ENCODE assay signal across 17 cellular contexts in the genomic region with DNA sequence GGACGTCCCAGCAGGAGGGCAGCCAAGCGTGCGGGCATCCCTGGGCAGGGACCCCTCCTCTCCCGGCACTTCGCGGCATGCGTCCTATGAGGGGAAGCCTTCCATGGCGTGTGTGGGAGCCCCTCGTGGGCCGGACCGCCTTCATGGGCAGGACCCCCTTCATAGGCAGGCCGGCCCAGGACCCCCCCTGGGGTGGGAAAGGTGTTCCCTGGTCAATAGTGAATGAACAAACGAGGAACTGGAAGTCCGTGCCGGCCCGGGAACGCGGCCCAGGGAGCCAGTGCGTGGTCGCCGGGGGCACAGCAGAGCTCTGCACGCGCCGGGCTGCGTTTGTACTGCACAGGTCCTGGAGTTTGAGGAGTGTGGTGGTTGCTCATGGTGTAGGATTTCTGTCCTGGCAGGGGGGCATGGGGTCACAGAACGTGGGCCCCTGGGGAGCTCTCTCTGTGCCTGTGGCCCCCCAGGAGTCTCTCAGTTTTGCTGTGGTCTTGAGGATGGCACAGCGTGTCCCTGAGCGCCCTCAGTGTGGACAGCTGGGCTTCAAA. TPM values are rescaled to one million over a fixed set of nuclear protein-coding genes. Genes with fewer than 3 reads are reported as not detected.
DNase-seq lines count a peak whose midpoint lies in the region; ATAC-seq, FAIRE-seq and TF ChIP-seq lines count a peak whose summit lies in the region.
"Had no signal": no experiment of that assay in that cellular context is flagged by ENCODE, and none has a peak within 500 bp of the region (broad histone marks: within the 10 kb centered on the region; RNA-seq: fewer than 3 reads in every experiment).

No MANE protein-coding gene starts in this region.

- no peaks in the 10 kb centered on the region for H3K27me3 ChIP-seq in HepG2 (ENCODE audit: control insufficient read depth in 1 of 2, insufficient read depth in 2 of 2, low read length in 2 of 2)
- no peaks in the 10 kb centered on the region for H3K27me3 ChIP-seq in upper lobe of right lung
- no peaks in the 10 kb centered on the region for H3K27me3 ChIP-seq in osteoblast (ENCODE audit: insufficient read depth, low read length)

- H3K9me3 ChIP-seq in HepG2 (ENCODE audit: low read length) (no peaks in the 10 kb centered on the region), upper lobe of right lung (no peaks in the 10 kb centered on the region), osteoblast (ENCODE audit: low read depth, low read length) (no peaks in the 10 kb centered on the region)

- H3K4me3 ChIP-seq in HepG2 (replicated peaks in 1 of 3; ENCODE audit: insufficient read depth in 1 of 3, low read depth in 2 of 3, low read length in 3 of 3) (no peak overlapping the region), upper lobe of right lung (no peak overlapping the region), osteoblast (ENCODE audit: insufficient read depth, low read length) (no peak overlapping the region)

- CTCF ChIA-PET in HepG2 (lab: Yijun Ruan, JAX; ENCODE audit: low intra/inter-chr PET ratio, low total read pairs) = no interaction called here

- BruUV-seq in HepG2 (replicated peaks; lab: Mats Ljungman, UMichigan) = no TSS peak

- no peak for TF ChIP-seq EP300 in HepG2 (IDR thresholded peaks at IDR 0.05; ENCODE audit: low read depth in 2 of 2, low read length in 2 of 2)
- TF ChIP-seq EP300 in HepG2 (CRISPR knock-in tag; IDR thresholded peaks at IDR 0.05; ENCODE audit: borderline replicate concordance) = no peak

- H3K4me2 ChIP-seq in HepG2 (ENCODE audit: low read depth, low read length) = no peak overlapping the region
- no peak overlapping the region for H3K4me2 ChIP-seq in osteoblast (ENCODE audit: insufficient read depth, low read length)

- no peak for TF ChIP-seq CTCF in HepG2 (CRISPR knock-in tag; IDR thresholded peaks at IDR 0.05)
- TF ChIP-seq CTCF in upper lobe of right lung (IDR thresholded peaks at IDR 0.05) = no peak
- TF ChIP-seq CTCF in osteoblast (IDR thresholded peaks at IDR 0.05; ENCODE audit: extremely low read depth, low read depth, low read length) = no peak

- DNase-seq in stimulated activated naive CD8-positive, alpha-beta T cell treated with anti-CD3 and anti-CD28 coated beads, Interleukin-15, amount 100 ng/mL, for 72 hours = no peak
- no peak for DNase-seq in stimulated activated naive CD8-positive, alpha-beta T cell treated with anti-CD3 and anti-CD28 coated beads, Interleukin-15, Interleukin-2, amounts not matched to agents 100 U/mL and 50 U/mL, for 24 hours
- DNase-seq in HepG2 (ENCODE audit: low spot score) = no peak
- DNase-seq in upper lobe of right lung = no peak
- DNase-seq in stimulated activated CD4-positive, alpha-beta T cell treated with anti-CD3 and anti-CD28 coated beads, Interleukin-4, amount 100 ng/mL, for 1 hour = no peak
- no peak for DNase-seq in stimulated activated CD4-positive, alpha-beta T cell treated with anti-CD3 and anti-CD28 coated beads, Interleukin-4, amount 100 ng/mL, for 4 hours
- DNase-seq in osteoblast (ENCODE audit: insufficient read length, low spot score, missing footprints) = no peak
- DNase-seq: aorta; dermis blood vessel endothelial cell; DMS 273 treated with DMSO at 0.1 percent for 48 hours; naive thymus-derived CD4-positive, alpha-beta T cell; NCI-H1694 treated with DMSO at 0.1 percent for 48 hours; NCI-H69; stimulated activated CD4-positive, alpha-beta T cell treated with anti-CD3 and anti-CD28 coated beads, Interleukin-1b, Interleukin-23, amount 100 ng/mL, for 48 hours; T-helper 9 cell had no signal

- H3K36me3 ChIP-seq in HepG2 (replicated peaks in 1 of 2; ENCODE audit: control insufficient read depth in 1 of 2, insufficient read depth in 2 of 2, low read length in 2 of 2) = peaks cover 4% of the 10 kb centered on the region in 2 experiments; a peak in 2 of 5 replicates
- no peaks in the 10 kb centered on the region for H3K36me3 ChIP-seq in upper lobe of right lung
- H3K36me3 ChIP-seq in osteoblast (ENCODE audit: insufficient read depth, low read length) = no peaks in the 10 kb centered on the region

- H3K27ac Mint-ChIP-seq in stimulated activated naive CD8-positive, alpha-beta T cell treated with anti-CD3 and anti-CD28 coated beads, Interleukin-15, amount 100 ng/mL, for 72 hours = peak overlapping the region; percentile 60 to 82
- H3K27ac Mint-ChIP-seq in activated T-helper 17 cell treated with anti-CD3 and anti-CD28 coated beads, Interleukin-2, amount 50 U/mL, for 72 hours = no peak overlapping the region
- H3K27ac Mint-ChIP-seq: activated T-helper 2 cell treated with anti-CD3 and anti-CD28 coated beads, Interferon-gamma antibody, Interleukin-2, Interleukin-4, amounts not matched to agents 10 μg/mL and 5 μg/mL and 100 μg/mL, durations not matched to agents 14 hours and 24 hours and 36 hours had no signal

- H4K20me1 ChIP-seq in HepG2 (ENCODE audit: insufficient read depth, low read length) (peaks cover 15% of the 10 kb centered on the region; the same call in 1 of the 2 replicates), osteoblast (ENCODE audit: insufficient read depth, low read length) (peaks cover 65% of the 10 kb centered on the region)

- H3K9me3 Mint-ChIP-seq in stimulated activated naive CD8-positive, alpha-beta T cell treated with anti-CD3 and anti-CD28 coated beads, Interleukin-15, amount 100 ng/mL, for 72 hours = no peaks in the 10 kb centered on the region
- H3K9me3 Mint-ChIP-seq in activated T-helper 17 cell treated with anti-CD3 and anti-CD28 coated beads, Interleukin-2, amount 50 U/mL, for 72 hours = no peaks in the 10 kb centered on the region
- H3K9me3 Mint-ChIP-seq: activated T-helper 2 cell treated with anti-CD3 and anti-CD28 coated beads, Interferon-gamma antibody, Interleukin-2, Interleukin-4, amounts not matched to agents 10 μg/mL and 5 μg/mL and 100 μg/mL, durations not matched to agents 14 hours and 24 hours and 36 hours; naive thymus-derived CD4-positive, alpha-beta T cell had no signal

- H3K27ac ChIP-seq in HepG2 (ENCODE audit: extremely low read length, insufficient read depth, low read length) (no peak overlapping the region), upper lobe of right lung (peak overlapping the region; percentile 82), osteoblast (ENCODE audit: low read depth, low read length) (no peak overlapping the region)

- intact Hi-C loops in HepG2 (cut with micrococcal nuclease; ENCODE audit: unreplicated experiment) = loop anchor here (5.0 kb wide), 1 partner anchor 33 kb away; no protein-coding TSS in a partner anchor
- intact Hi-C loops in upper lobe of right lung (cut with DNase I) = no loop called here

- no peaks in the 10 kb centered on the region for H3K27me3 Mint-ChIP-seq in stimulated activated naive CD8-positive, alpha-beta T cell treated with anti-CD3 and anti-CD28 coated beads, Interleukin-15, amount 100 ng/mL, for 72 hours
- H3K27me3 Mint-ChIP-seq in activated T-helper 17 cell treated with anti-CD3 and anti-CD28 coated beads, Interleukin-2, amount 50 U/mL, for 72 hours = no peaks in the 10 kb centered on the region
- H3K27me3 Mint-ChIP-seq: naive thymus-derived CD4-positive, alpha-beta T cell had no signal

- H3K4me1 Mint-ChIP-seq in stimulated activated naive CD8-positive, alpha-beta T cell treated with anti-CD3 and anti-CD28 coated beads, Interleukin-15, amount 100 ng/mL, for 72 hours = peaks cover 26% of the 10 kb centered on the region
- no peaks in the 10 kb centered on the region for H3K4me1 Mint-ChIP-seq in activated T-helper 17 cell treated with anti-CD3 and anti-CD28 coated beads, Interleukin-2, amount 50 U/mL, for 72 hours

- in situ Hi-C loops in HepG2 (cut with HindIII; ENCODE audit: extremely low pct_ligation_motif_present, low pct_unique_long_range_greater_than_20kb) = no loop called here

- ATAC-seq in stimulated activated naive CD8-positive, alpha-beta T cell treated with anti-CD3 and anti-CD28 coated beads, Interleukin-15, amount 100 ng/mL, for 72 hours = peak; percentile 34
- no peak for ATAC-seq in stimulated activated naive CD8-positive, alpha-beta T cell treated with anti-CD3 and anti-CD28 coated beads, Interleukin-15, Interleukin-2, amounts not matched to agents 100 U/mL and 50 U/mL, for 24 hours
- no peak for ATAC-seq in activated T-helper 17 cell treated with anti-CD3 and anti-CD28 coated beads, Interleukin-2, amount 50 U/mL, for 72 hours (replicated peaks)
- ATAC-seq in HepG2 (no peak), upper lobe of right lung (no peak)

- POLR2A ChIA-PET in HepG2 (lab: Yijun Ruan, JAX) = no interaction called here

- peaks cover 54% of the 10 kb centered on the region for H3K4me1 ChIP-seq in HepG2 (ENCODE audit: insufficient read depth, low read length)
- peaks cover 86% of the 10 kb centered on the region for H3K4me1 ChIP-seq in upper lobe of right lung
- peaks cover 15% of the 10 kb centered on the region for H3K4me1 ChIP-seq in osteoblast (ENCODE audit: insufficient read depth, low read length)

- WGBS in HepG2 (ENCODE audit: low lambda C conversion rate) = 97% methylated on average over 27 of the region's 28 CpGs

- no peaks in the 10 kb centered on the region for H3K36me3 Mint-ChIP-seq in activated T-helper 17 cell treated with anti-CD3 and anti-CD28 coated beads, Interleukin-2, amount 50 U/mL, for 72 hours (ENCODE audit: low read depth)
- H3K36me3 Mint-ChIP-seq: naive thymus-derived CD4-positive, alpha-beta T cell had no signal

- H3K9ac ChIP-seq in HepG2 (ENCODE audit: insufficient read depth, low read depth, low read length) = no peak overlapping the region

- no peak for TF ChIP-seq POLR2A in HepG2 (IDR thresholded peaks at IDR 0.05; ENCODE audit: insufficient read depth in 1 of 2, low read depth in 2 of 2, low read length in 2 of 2)

- TF ChIP-seq RAD21 in HepG2 (CRISPR knock-in tag; IDR thresholded peaks at IDR 0.05) = no peak

- H3K4me3 Mint-ChIP-seq in stimulated activated naive CD8-positive, alpha-beta T cell treated with anti-CD3 and anti-CD28 coated beads, Interleukin-15, amount 100 ng/mL, for 72 hours = peak overlapping the region in 1 of 2 donors; percentile 75
- peak overlapping the region; percentile 19 for H3K4me3 Mint-ChIP-seq in activated T-helper 17 cell treated with anti-CD3 and anti-CD28 coated beads, Interleukin-2, amount 50 U/mL, for 72 hours

- FAIRE-seq in HepG2 (lab: Jason Lieb, UNC) = no peak

- H2AFZ ChIP-seq in HepG2 (ENCODE audit: low read length) (no peak overlapping the region), osteoblast (ENCODE audit: low read length) (no peak overlapping the region)

- H3K79me2 ChIP-seq in HepG2 (ENCODE audit: insufficient read depth, low read length) (peaks cover 57% of the 10 kb centered on the region), osteoblast (ENCODE audit: insufficient read depth, low read length) (peaks cover 78% of the 10 kb centered on the region)

RNA-seq across cellular contexts. Expression of a gene that starts 13.9 kb away (rescaled TPM):
- 1 to 10 TPM; 4.6 to 4.8 TPM for total RNA-seq in activated T-helper 17 cell treated with anti-CD3 and anti-CD28 coated beads, Interleukin-2, amount 50 U/mL, for 72 hours
- 16.3 and 22.5 TPM in 2 replicates for total RNA-seq in HepG2 (2016; rRNA removed; fragmentation: Illumina TruSeq; extraction: Trizol)
- 8.5 and 9.9 TPM in 2 replicates for total RNA-seq in HepG2 (2016; cell fraction: cytosol; rRNA removed; fragmentation: Illumina TruSeq; extraction: Trizol; ENCODE audit: low read depth)
- total RNA-seq in HepG2 (2016; cell fraction: insoluble cytoplasmic fraction; rRNA removed; fragmentation: Illumina TruSeq; extraction: Trizol) = 15.1 and 19.9 TPM in 2 replicates
- total RNA-seq in HepG2 (2016; cell fraction: membrane; rRNA removed; fragmentation: Illumina TruSeq; extraction: Trizol) = 11.6 and 11.8 TPM in 2 replicates
- 15.9 and 21.1 TPM in 2 replicates for total RNA-seq in HepG2 (2016; cell fraction: nucleus; rRNA removed; fragmentation: Illumina TruSeq; extraction: Trizol)
- 24.0 and 29.8 TPM in 2 replicates for polyA plus RNA-seq in HepG2 (2011; rRNA removed)
- polyA plus RNA-seq in HepG2 (2011; cell fraction: cytosol; rRNA removed) = 14.8 and 22.5 TPM in 2 replicates
- polyA plus RNA-seq in HepG2 (2011; cell fraction: nucleus; rRNA removed) = 101 and 122 TPM in 2 replicates
- 34.4 and 34.9 TPM in 2 replicates for polyA plus RNA-seq in HepG2 (2012)
- polyA plus RNA-seq in HepG2 (2016; cell fraction: cytosol; fragmentation: Illumina TruSeq; extraction: Trizol; ENCODE audit: low read depth) = 3.9 and 4.4 TPM in 2 replicates
- polyA plus RNA-seq in HepG2 (2016; cell fraction: insoluble cytoplasmic fraction; fragmentation: Illumina TruSeq; extraction: Trizol; ENCODE audit: low read depth) = 14.7 and 22.4 TPM in 2 replicates
- 6.8 and 8.2 TPM in 2 replicates for polyA plus RNA-seq in HepG2 (2016; cell fraction: membrane; fragmentation: Illumina TruSeq; extraction: Trizol; ENCODE audit: low read depth)
- polyA plus RNA-seq in HepG2 (2016; cell fraction: nucleus; fragmentation: Illumina TruSeq; extraction: Trizol; ENCODE audit: insufficient read depth, low read depth) = 38.9 and 40.0 TPM in 2 replicates
- 6.9 and 34.6 TPM in 2 replicates for polyA minus RNA-seq in HepG2 (2011; rRNA and poly(A)+ RNA removed; ENCODE audit: low replicate concordance)
- polyA minus RNA-seq in HepG2 (2011; cell fraction: cytosol; rRNA and poly(A)+ RNA removed) = 19.5 and 20.5 TPM in 2 replicates
- 51.2 and 56.7 TPM in 2 replicates for polyA minus RNA-seq in HepG2 (2011; cell fraction: nucleus; rRNA and poly(A)+ RNA removed)
- total RNA-seq in upper lobe of right lung = 139 TPM
- 15.6 and 19.4 TPM in 2 replicates for total RNA-seq in osteoblast

RNA-seq across cellular contexts. Expression of a gene that starts 57.3 kb away (rescaled TPM):
- 10 to 100 TPM; 17.2 to 19.8 TPM for total RNA-seq in activated T-helper 17 cell treated with anti-CD3 and anti-CD28 coated beads, Interleukin-2, amount 50 U/mL, for 72 hours
- total RNA-seq in HepG2 (2016; rRNA removed; fragmentation: Illumina TruSeq; extraction: Trizol) = 24.2 and 24.6 TPM in 2 replicates
- total RNA-seq in HepG2 (2016; cell fraction: cytosol; rRNA removed; fragmentation: Illumina TruSeq; extraction: Trizol; ENCODE audit: low read depth) = 5.9 and 6.6 TPM in 2 replicates
- total RNA-seq in HepG2 (2016; cell fraction: insoluble cytoplasmic fraction; rRNA removed; fragmentation: Illumina TruSeq; extraction: Trizol) = 24.5 and 25.5 TPM in 2 replicates
- 14.7 and 15.5 TPM in 2 replicates for total RNA-seq in HepG2 (2016; cell fraction: membrane; rRNA removed; fragmentation: Illumina TruSeq; extraction: Trizol)
- 12.8 and 13.9 TPM in 2 replicates for total RNA-seq in HepG2 (2016; cell fraction: nucleus; rRNA removed; fragmentation: Illumina TruSeq; extraction: Trizol)
- polyA plus RNA-seq in HepG2 (2011; rRNA removed) = 11.1 and 17.7 TPM in 2 replicates
- polyA plus RNA-seq in HepG2 (2011; cell fraction: cytosol; rRNA removed) = 14.2 and 21.6 TPM in 2 replicates
- 31.7 and 32.3 TPM in 2 replicates for polyA plus RNA-seq in HepG2 (2011; cell fraction: nucleus; rRNA removed)
- polyA plus RNA-seq in HepG2 (2012) = 10.1 and 14.6 TPM in 2 replicates
- 8.4 and 9.7 TPM in 2 replicates for polyA plus RNA-seq in HepG2 (2016; cell fraction: cytosol; fragmentation: Illumina TruSeq; extraction: Trizol; ENCODE audit: low read depth)
- polyA plus RNA-seq in HepG2 (2016; cell fraction: insoluble cytoplasmic fraction; fragmentation: Illumina TruSeq; extraction: Trizol; ENCODE audit: low read depth) = 42.4 and 45.1 TPM in 2 replicates
- polyA plus RNA-seq in HepG2 (2016; cell fraction: membrane; fragmentation: Illumina TruSeq; extraction: Trizol; ENCODE audit: low read depth) = 14.8 and 17.6 TPM in 2 replicates
- polyA plus RNA-seq in HepG2 (2016; cell fraction: nucleus; fragmentation: Illumina TruSeq; extraction: Trizol; ENCODE audit: insufficient read depth, low read depth) = 34.7 and 37.8 TPM in 2 replicates
- 6.7 and 18.8 TPM in 2 replicates for polyA minus RNA-seq in HepG2 (2011; rRNA and poly(A)+ RNA removed; ENCODE audit: low replicate concordance)
- polyA minus RNA-seq in HepG2 (2011; cell fraction: cytosol; rRNA and poly(A)+ RNA removed) = 8.2 and 11.1 TPM in 2 replicates
- polyA minus RNA-seq in HepG2 (2011; cell fraction: nucleus; rRNA and poly(A)+ RNA removed) = 20.0 and 22.4 TPM in 2 replicates
- 29.9 TPM for total RNA-seq in upper lobe of right lung
- total RNA-seq in osteoblast = 21.4 and 21.8 TPM in 2 replicates
